Comparison of ENCODE assay signal across 1 cellular context in the genomic region with DNA sequence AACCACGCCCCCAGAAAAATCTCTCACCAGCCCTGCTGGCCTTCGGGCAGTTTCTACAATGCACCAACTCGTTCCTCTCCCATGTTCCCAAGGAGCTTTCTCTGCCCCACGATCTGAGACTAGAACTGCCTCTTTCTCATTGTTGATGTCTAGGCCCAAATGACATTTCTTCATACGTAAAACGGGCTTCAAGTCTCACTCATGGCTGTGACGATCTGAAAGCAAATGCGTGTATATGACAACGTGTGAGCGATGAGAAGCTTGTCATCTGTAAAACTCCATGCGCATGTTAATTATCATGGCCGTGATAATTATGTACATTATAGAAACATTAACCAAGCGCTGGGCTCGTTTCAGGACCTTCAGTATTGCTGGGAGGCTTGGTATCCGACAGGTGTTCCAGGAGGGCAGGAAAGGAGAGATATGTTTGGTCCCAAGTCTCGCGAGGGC.
TF ChIP-seq lines count a peak whose summit lies in the region.

No MANE protein-coding gene starts in this region.

TF ChIP-seq in HepG2, 621 proteins besides CTCF, POLR2A, EP300 and RAD21 (continued from another document):
- TF ChIP-seq, protein P1, sequence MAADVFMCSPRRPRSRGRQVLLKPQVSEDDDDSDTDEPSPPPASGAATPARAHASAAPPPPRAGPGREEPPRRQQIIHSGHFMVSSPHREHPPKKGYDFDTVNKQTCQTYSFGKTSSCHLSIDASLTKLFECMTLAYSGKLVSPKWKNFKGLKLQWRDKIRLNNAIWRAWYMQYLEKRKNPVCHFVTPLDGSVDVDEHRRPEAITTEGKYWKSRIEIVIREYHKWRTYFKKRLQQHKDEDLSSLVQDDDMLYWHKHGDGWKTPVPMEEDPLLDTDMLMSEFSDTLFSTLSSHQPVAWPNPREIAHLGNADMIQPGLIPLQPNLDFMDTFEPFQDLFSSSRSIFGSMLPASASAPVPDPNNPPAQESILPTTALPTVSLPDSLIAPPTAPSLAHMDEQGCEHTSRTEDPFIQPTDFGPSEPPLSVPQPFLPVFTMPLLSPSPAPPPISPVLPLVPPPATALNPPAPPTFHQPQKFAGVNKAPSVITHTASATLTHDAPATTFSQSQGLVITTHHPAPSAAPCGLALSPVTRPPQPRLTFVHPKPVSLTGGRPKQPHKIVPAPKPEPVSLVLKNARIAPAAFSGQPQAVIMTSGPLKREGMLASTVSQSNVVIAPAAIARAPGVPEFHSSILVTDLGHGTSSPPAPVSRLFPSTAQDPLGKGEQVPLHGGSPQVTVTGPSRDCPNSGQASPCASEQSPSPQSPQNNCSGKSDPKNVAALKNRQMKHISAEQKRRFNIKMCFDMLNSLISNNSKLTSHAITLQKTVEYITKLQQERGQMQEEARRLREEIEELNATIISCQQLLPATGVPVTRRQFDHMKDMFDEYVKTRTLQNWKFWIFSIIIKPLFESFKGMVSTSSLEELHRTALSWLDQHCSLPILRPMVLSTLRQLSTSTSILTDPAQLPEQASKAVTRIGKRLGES (CRISPR knock-in tag; IDR thresholded peaks at IDR 0.05; ENCODE audit: borderline replicate concordance): no peak
- TF ChIP-seq, protein P2, sequence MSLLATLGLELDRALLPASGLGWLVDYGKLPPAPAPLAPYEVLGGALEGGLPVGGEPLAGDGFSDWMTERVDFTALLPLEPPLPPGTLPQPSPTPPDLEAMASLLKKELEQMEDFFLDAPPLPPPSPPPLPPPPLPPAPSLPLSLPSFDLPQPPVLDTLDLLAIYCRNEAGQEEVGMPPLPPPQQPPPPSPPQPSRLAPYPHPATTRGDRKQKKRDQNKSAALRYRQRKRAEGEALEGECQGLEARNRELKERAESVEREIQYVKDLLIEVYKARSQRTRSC (CRISPR knock-in tag; IDR thresholded peaks at IDR 0.05; ENCODE audit: low read depth): no peak
- no peak for TF ChIP-seq ZSCAN22 (CRISPR knock-in tag; IDR thresholded peaks at IDR 0.05)
- TF ChIP-seq, protein P3, sequence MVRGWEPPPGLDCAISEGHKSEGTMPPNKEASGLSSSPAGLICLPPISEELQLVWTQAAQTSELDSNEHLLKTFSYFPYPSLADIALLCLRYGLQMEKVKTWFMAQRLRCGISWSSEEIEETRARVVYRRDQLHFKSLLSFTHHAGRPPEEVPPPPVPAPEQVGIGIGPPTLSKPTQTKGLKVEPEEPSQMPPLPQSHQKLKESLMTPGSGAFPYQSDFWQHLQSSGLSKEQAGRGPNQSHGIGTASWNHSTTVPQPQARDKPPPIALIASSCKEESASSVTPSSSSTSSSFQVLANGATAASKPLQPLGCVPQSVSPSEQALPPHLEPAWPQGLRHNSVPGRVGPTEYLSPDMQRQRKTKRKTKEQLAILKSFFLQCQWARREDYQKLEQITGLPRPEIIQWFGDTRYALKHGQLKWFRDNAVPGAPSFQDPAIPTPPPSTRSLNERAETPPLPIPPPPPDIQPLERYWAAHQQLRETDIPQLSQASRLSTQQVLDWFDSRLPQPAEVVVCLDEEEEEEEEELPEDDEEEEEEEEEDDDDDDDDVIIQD (CRISPR knock-in tag; IDR thresholded peaks at IDR 0.05; ENCODE audit: low read depth): no peak
- TF ChIP-seq MXI1 (IDR thresholded peaks at IDR 0.05; ENCODE audit: borderline replicate concordance, low read depth, low read length): no peak
- TF ChIP-seq NCOR1 (IDR thresholded peaks at IDR 0.05; ENCODE audit: borderline replicate concordance, low read length): no peak
- TF ChIP-seq MTA1 (CRISPR knock-in tag; IDR thresholded peaks at IDR 0.05; ENCODE audit: borderline replicate concordance): no peak
- no peak for TF ChIP-seq U2AF1 (optimal IDR thresholded peaks at IDR 0.05; ENCODE audit: low read depth, low read length)
- TF ChIP-seq ZNF672 (CRISPR knock-in tag; IDR thresholded peaks at IDR 0.05): no peak
- no peak; the same call in 1 of the 2 replicates for TF ChIP-seq MED1 (CRISPR knock-in tag; IDR thresholded peaks at IDR 0.05)
- peak; percentile 66 for TF ChIP-seq ZFX (CRISPR knock-in tag; IDR thresholded peaks at IDR 0.05; ENCODE audit: low read depth)
- TF ChIP-seq FOXA1 (IDR thresholded peaks at IDR 0.05): no peak
- no peak for TF ChIP-seq FOXA1 (CRISPR knock-in tag; IDR thresholded peaks at IDR 0.05)
- TF ChIP-seq JUNB (CRISPR knock-in tag; IDR thresholded peaks at IDR 0.05; ENCODE audit: borderline replicate concordance): no peak
- no peak for TF ChIP-seq YY1 (IDR thresholded peaks at IDR 0.05; ENCODE audit: insufficient read depth, insufficient replicate concordance, low read depth, low read length)
- no peak for TF ChIP-seq ZNF33A (CRISPR knock-in tag; IDR thresholded peaks at IDR 0.05; ENCODE audit: borderline replicate concordance)
- TF ChIP-seq, protein P4, sequence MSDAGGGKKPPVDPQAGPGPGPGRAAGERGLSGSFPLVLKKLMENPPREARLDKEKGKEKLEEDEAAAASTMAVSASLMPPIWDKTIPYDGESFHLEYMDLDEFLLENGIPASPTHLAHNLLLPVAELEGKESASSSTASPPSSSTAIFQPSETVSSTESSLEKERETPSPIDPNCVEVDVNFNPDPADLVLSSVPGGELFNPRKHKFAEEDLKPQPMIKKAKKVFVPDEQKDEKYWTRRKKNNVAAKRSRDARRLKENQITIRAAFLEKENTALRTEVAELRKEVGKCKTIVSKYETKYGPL (CRISPR knock-in tag; IDR thresholded peaks at IDR 0.05): no peak
- no peak for TF ChIP-seq ZFP37 (CRISPR knock-in tag; IDR thresholded peaks at IDR 0.05; ENCODE audit: borderline replicate concordance)
- no peak for TF ChIP-seq KLF6 (CRISPR knock-in tag; IDR thresholded peaks at IDR 0.05)
- TF ChIP-seq PHB2 (IDR thresholded peaks at IDR 0.05; ENCODE audit: partially characterized antibody): no peak
- no peak for TF ChIP-seq ZNF7 (CRISPR knock-in tag; IDR thresholded peaks at IDR 0.05)
- no peak for TF ChIP-seq ZNF484 (CRISPR knock-in tag; IDR thresholded peaks at IDR 0.05; ENCODE audit: borderline replicate concordance, low read depth)
- no peak for TF ChIP-seq BHLHE40 (IDR thresholded peaks at IDR 0.05; ENCODE audit: low read length)
- TF ChIP-seq PHF8 (CRISPR knock-in tag; IDR thresholded peaks at IDR 0.05): no peak
- no peak for TF ChIP-seq HMG20B (CRISPR knock-in tag; conservative IDR thresholded peaks at IDR 0.05)
- TF ChIP-seq MTA3 (CRISPR knock-in tag; IDR thresholded peaks at IDR 0.05): no peak
- TF ChIP-seq CC2D1A (CRISPR knock-in tag; IDR thresholded peaks at IDR 0.05): no peak
- TF ChIP-seq ZNF232 (CRISPR knock-in tag; IDR thresholded peaks at IDR 0.05; ENCODE audit: borderline replicate concordance): no peak
- TF ChIP-seq MAFG (CRISPR knock-in tag; IDR thresholded peaks at IDR 0.05): no peak
- TF ChIP-seq ZBTB38 (CRISPR knock-in tag; IDR thresholded peaks at IDR 0.05): no peak
- TF ChIP-seq ZFY (CRISPR knock-in tag; IDR thresholded peaks at IDR 0.05): peak; percentile 12; the same call in 1 of the 2 replicates
- TF ChIP-seq PTBP1 (IDR thresholded peaks at IDR 0.05; ENCODE audit: low read depth, low read length, poor library complexity, severe bottlenecking): no peak
- TF ChIP-seq, protein P5, sequence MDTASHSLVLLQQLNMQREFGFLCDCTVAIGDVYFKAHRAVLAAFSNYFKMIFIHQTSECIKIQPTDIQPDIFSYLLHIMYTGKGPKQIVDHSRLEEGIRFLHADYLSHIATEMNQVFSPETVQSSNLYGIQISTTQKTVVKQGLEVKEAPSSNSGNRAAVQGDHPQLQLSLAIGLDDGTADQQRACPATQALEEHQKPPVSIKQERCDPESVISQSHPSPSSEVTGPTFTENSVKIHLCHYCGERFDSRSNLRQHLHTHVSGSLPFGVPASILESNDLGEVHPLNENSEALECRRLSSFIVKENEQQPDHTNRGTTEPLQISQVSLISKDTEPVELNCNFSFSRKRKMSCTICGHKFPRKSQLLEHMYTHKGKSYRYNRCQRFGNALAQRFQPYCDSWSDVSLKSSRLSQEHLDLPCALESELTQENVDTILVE (CRISPR knock-in tag; IDR thresholded peaks at IDR 0.05): no peak
- TF ChIP-seq ZNF274 (CRISPR knock-in tag; IDR thresholded peaks at IDR 0.05): no peak
- no peak for TF ChIP-seq RARG (CRISPR knock-in tag; IDR thresholded peaks at IDR 0.05; ENCODE audit: low read depth)
- TF ChIP-seq CBX5 (CRISPR knock-in tag; IDR thresholded peaks at IDR 0.05; ENCODE audit: borderline replicate concordance): no peak
- TF ChIP-seq, protein P6, sequence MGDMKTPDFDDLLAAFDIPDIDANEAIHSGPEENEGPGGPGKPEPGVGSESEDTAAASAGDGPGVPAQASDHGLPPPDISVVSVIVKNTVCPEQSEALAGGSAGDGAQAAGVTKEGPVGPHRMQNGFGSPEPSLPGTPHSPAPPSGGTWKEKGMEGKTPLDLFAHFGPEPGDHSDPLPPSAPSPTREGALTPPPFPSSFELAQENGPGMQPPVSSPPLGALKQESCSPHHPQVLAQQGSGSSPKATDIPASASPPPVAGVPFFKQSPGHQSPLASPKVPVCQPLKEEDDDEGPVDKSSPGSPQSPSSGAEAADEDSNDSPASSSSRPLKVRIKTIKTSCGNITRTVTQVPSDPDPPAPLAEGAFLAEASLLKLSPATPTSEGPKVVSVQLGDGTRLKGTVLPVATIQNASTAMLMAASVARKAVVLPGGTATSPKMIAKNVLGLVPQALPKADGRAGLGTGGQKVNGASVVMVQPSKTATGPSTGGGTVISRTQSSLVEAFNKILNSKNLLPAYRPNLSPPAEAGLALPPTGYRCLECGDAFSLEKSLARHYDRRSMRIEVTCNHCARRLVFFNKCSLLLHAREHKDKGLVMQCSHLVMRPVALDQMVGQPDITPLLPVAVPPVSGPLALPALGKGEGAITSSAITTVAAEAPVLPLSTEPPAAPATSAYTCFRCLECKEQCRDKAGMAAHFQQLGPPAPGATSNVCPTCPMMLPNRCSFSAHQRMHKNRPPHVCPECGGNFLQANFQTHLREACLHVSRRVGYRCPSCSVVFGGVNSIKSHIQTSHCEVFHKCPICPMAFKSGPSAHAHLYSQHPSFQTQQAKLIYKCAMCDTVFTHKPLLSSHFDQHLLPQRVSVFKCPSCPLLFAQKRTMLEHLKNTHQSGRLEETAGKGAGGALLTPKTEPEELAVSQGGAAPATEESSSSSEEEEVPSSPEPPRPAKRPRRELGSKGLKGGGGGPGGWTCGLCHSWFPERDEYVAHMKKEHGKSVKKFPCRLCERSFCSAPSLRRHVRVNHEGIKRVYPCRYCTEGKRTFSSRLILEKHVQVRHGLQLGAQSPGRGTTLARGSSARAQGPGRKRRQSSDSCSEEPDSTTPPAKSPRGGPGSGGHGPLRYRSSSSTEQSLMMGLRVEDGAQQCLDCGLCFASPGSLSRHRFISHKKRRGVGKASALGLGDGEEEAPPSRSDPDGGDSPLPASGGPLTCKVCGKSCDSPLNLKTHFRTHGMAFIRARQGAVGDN (CRISPR knock-in tag; IDR thresholded peaks at IDR 0.05): no peak
- TF ChIP-seq GABPB1 (CRISPR knock-in tag; IDR thresholded peaks at IDR 0.05): no peak
- no peak for TF ChIP-seq TOPORS (CRISPR knock-in tag; IDR thresholded peaks at IDR 0.05)
- no peak for TF ChIP-seq HIVEP1 (CRISPR knock-in tag; IDR thresholded peaks at IDR 0.05)
